8 cellular contexts compared by ENCODE assay signal in the genomic region with DNA sequence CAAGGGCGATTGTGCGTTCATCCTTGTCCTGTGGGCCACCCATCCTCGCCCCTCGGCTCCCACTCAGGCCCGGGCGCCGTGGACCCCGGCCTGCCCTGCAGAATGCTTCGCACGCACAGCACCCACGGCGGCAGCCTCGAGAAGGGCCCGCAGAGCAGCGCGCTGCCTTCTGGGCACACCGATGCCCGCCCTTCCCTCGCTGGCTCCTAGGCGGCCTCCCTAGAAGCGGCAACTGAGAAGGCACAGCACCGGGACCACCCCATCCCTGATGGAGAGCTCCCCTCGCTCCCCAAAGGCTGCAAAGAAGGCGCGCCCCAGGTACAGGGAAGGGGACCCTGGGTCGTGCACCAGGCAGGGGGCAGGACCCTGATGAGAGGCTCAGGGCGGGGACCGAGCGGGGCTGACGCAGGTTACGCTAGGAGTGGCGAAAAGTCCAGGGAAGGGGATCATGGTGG. TPM values are rescaled to one million over a fixed set of nuclear protein-coding genes. Genes with fewer than 3 reads are reported as not detected.
DNase-seq lines count a peak whose midpoint lies in the region; ATAC-seq and TF ChIP-seq lines count a peak whose summit lies in the region.

No MANE protein-coding gene starts in this region.

- TF ChIP-seq RAD21 in SK-N-SH (IDR thresholded peaks at IDR 0.05; ENCODE audit: low read length), result no peak

- POLR2A ChIA-PET in SK-N-SH (lab: Yijun Ruan, JAX), result interaction anchor here (1.0 kb wide), 1 partner anchor 79 kb away, joined by 4 read pairs; no protein-coding TSS in a partner anchor

- peaks cover 0 to 24% of the 10 kb centered on the region in 2 experiments for H3K36me3 ChIP-seq in SK-N-SH (replicated peaks in 1 of 2; ENCODE audit: control insufficient read depth in 1 of 2, insufficient read depth in 2 of 2, low read length in 1 of 2)

- no peaks in the 10 kb centered on the region for H3K27me3 ChIP-seq in SK-N-SH (ENCODE audit: insufficient read depth)
- H3K27me3 ChIP-seq in dorsolateral prefrontal cortex, result no peaks in the 10 kb centered on the region

- H3K9ac ChIP-seq in SK-N-SH, result peak overlapping the region; percentile 88

- no peaks in the 10 kb centered on the region for H3K9me2 ChIP-seq in SK-N-SH

- CTCF ChIA-PET in SK-N-SH (lab: Yijun Ruan, JAX), result interaction anchor here (0.5 to 1.4 kb wide), 3 partner anchors 35 to 1029 kb away, joined by 3 read pairs; no protein-coding TSS in a partner anchor

- H3K27ac Mint-ChIP-seq in natural killer cell treated with Interleukin-12 subunit alpha and Interleukin-12 subunit beta and Interleukin-15 and Interleukin-18, amount 100 ng/mL, for 72 hours, result peak overlapping the region; percentile 76 to 87

- H3K4me1 ChIP-seq in SK-N-SH (ENCODE audit: control insufficient read depth in 1 of 2, insufficient read depth in 2 of 2, low read depth in 1 of 2, low read length in 1 of 2), result peaks cover 34 to 56% of the 10 kb centered on the region in 2 experiments

- no peaks in the 10 kb centered on the region for H3K36me3 Mint-ChIP-seq in natural killer cell treated with Interleukin-12 subunit alpha and Interleukin-12 subunit beta and Interleukin-15 and Interleukin-18, amount 100 ng/mL, for 72 hours

- H3K27me3 Mint-ChIP-seq in natural killer cell treated with Interleukin-12 subunit alpha and Interleukin-12 subunit beta and Interleukin-15 and Interleukin-18, amount 100 ng/mL, for 72 hours, result no peaks in the 10 kb centered on the region

- peaks cover 56 to 65% of the 10 kb centered on the region in 2 donors for H3K4me1 Mint-ChIP-seq in natural killer cell treated with Interleukin-12 subunit alpha and Interleukin-12 subunit beta and Interleukin-15 and Interleukin-18, amount 100 ng/mL, for 72 hours (ENCODE audit: low read depth in 2 of 2)

- H3K9me3 ChIP-seq in SK-N-SH, result no peaks in the 10 kb centered on the region

- H3K4me3 ChIP-seq in SK-N-SH (ENCODE audit: low read depth in 2 of 2, low read length in 1 of 2) (peak overlapping the region; percentile 70 to 93), dorsolateral prefrontal cortex (peak overlapping the region; percentile 70 to 100 (median 97))

- ATAC-seq in natural killer cell treated with Interleukin-12 subunit alpha and Interleukin-12 subunit beta and Interleukin-15 and Interleukin-18, amount 100 ng/mL, for 72 hours, result no peak
- ATAC-seq in HG03457 (IDR thresholded peaks at IDR 0.05; ENCODE audit: unreplicated experiment), result no peak
- ATAC-seq in HG03439 (IDR thresholded peaks at IDR 0.05; ENCODE audit: unreplicated experiment), result no peak

- 6% methylated on average over 16 of the region's 32 CpGs for WGBS in SK-N-SH (ENCODE audit: low lambda C conversion rate)

- H3K9me3 Mint-ChIP-seq in natural killer cell treated with Interleukin-12 subunit alpha and Interleukin-12 subunit beta and Interleukin-15 and Interleukin-18, amount 100 ng/mL, for 72 hours, result no peaks in the 10 kb centered on the region

- no peaks in the 10 kb centered on the region for H3F3A ChIP-seq in SK-N-SH (replicated peaks; ENCODE audit: insufficient read depth)

- H3K4me2 ChIP-seq in SK-N-SH, result peak overlapping the region; percentile 100

- no peak for TF ChIP-seq CTCF in SK-N-SH (IDR thresholded peaks at IDR 0.05)
- TF ChIP-seq CTCF in dorsolateral prefrontal cortex (IDR thresholded peaks at IDR 0.05 in 54 of 56, conservative IDR thresholded peaks at IDR 0.05 in 2 of 56; ENCODE audit: low read depth in 1 of 56, partially characterized antibody in 56 of 56), result no peak

- DNase-seq in ELR (ENCODE audit: low read depth) (peak; percentile 24), SK-N-SH (no peak), dorsolateral prefrontal cortex (peak in 2 of 10 donors; percentile 15 to 53), NCI-H1930 (lab: John Stamatoyannopoulos, UW) (no peak), NCI-H2029 (lab: John Stamatoyannopoulos, UW) (no peak)
- DNase-seq in natural killer cell treated with Interleukin-12 subunit alpha and Interleukin-12 subunit beta and Interleukin-15 and Interleukin-18, amount 100 ng/mL, for 72 hours (ENCODE audit: low spot score), result no peak

- H3K27ac ChIP-seq in SK-N-SH (ENCODE audit: low read depth in 2 of 2, low read length in 1 of 2) (peak overlapping the region; percentile 68 to 92; a peak in 3 of 4 replicates), dorsolateral prefrontal cortex (peak overlapping the region in 51 of 59 donors; percentile 10 to 99 (median 93))

- no peak overlapping the region for H2AFZ ChIP-seq in SK-N-SH (ENCODE audit: low read depth)

- TF ChIP-seq EP300 in SK-N-SH (IDR thresholded peaks at IDR 0.05; ENCODE audit: borderline replicate concordance in 1 of 2, low read depth in 1 of 2, low read length in 1 of 2), result no peak

- H4K20me1 ChIP-seq in SK-N-SH (ENCODE audit: insufficient read depth), result peaks cover 55% of the 10 kb centered on the region

- H3K79me2 ChIP-seq in SK-N-SH (ENCODE audit: insufficient read depth), result peaks cover 71% of the 10 kb centered on the region

- H3K4me3 Mint-ChIP-seq in natural killer cell treated with Interleukin-12 subunit alpha and Interleukin-12 subunit beta and Interleukin-15 and Interleukin-18, amount 100 ng/mL, for 72 hours, result peak overlapping the region; percentile 93

- intact Hi-C loops in dorsolateral prefrontal cortex (cut with DNase I), result loop anchor here (2.0 to 10.0 kb wide), 5 partner anchors 37 to 160 kb away; a partner anchor contains a TSS

TF ChIP-seq in SK-N-SH, 30 proteins besides CTCF, POLR2A, EP300 and RAD21:
- TF ChIP-seq TEAD4 (IDR thresholded peaks at IDR 0.05; ENCODE audit: borderline replicate concordance, insufficient read depth) (no peak), RFX5 (IDR thresholded peaks at IDR 0.05; ENCODE audit: low read length) (no peak), NRF1 (IDR thresholded peaks at IDR 0.05; ENCODE audit: low read depth, low read length) (no peak), FOXJ3 (CRISPR knock-in tag; IDR thresholded peaks at IDR 0.05) (no peak), POLR2AphosphoS5 (IDR thresholded peaks at IDR 0.05; ENCODE audit: low read depth, low read length) (no peak), GATA2 (CRISPR knock-in tag; IDR thresholded peaks at IDR 0.05) (no peak), GABPA (IDR thresholded peaks at IDR 0.05; ENCODE audit: low read depth) (no peak)
- TF ChIP-seq, protein P1, sequence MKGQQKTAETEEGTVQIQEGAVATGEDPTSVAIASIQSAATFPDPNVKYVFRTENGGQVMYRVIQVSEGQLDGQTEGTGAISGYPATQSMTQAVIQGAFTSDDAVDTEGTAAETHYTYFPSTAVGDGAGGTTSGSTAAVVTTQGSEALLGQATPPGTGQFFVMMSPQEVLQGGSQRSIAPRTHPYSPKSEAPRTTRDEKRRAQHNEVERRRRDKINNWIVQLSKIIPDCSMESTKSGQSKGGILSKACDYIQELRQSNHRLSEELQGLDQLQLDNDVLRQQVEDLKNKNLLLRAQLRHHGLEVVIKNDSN (IDR thresholded peaks at IDR 0.05; ENCODE audit: borderline replicate concordance, low read depth), result no peak

RNA-seq across cellular contexts. Expression of a gene that starts 1.0 kb away (rescaled TPM):
- 116 and 122 TPM in 2 replicates for polyA plus RNA-seq in SK-N-SH (2012; rRNA removed)
- polyA plus RNA-seq in SK-N-SH (2012; cell fraction: cytosol; rRNA removed), result 137 and 163 TPM in 2 replicates
- polyA plus RNA-seq in SK-N-SH (2012; cell fraction: nucleus; rRNA removed), result 55.0 and 73.6 TPM in 2 replicates
- total RNA-seq in dorsolateral prefrontal cortex, result 100 to 1,000 TPM; 118 to 250 (median 198) TPM
- 100 to 1,000 TPM; 270 to 359 TPM for total RNA-seq in natural killer cell treated with Interleukin-12 subunit alpha and Interleukin-12 subunit beta and Interleukin-15 and Interleukin-18, amount 100 ng/mL, for 72 hours
